12 cellular contexts compared by ENCODE assay signal in the genomic region with DNA sequence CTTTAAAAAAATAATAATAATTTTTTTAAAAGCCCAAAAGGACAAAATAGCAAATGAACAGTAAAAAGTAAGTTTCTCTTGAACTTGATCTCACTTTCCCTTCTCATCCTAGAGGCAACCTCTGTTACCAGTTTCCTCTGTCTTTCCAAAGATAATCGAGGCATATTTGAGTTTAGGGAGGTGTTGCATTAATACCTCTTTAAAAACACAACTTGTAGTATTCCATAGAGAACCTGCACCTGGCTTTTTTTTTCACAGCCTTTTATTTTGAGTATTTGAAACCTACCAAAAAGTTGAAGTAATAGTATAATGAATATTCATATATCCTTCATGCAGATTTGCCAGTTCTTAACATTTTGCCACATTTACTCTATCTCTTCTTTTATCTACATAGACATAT. TPM values are rescaled to one million over a fixed set of nuclear protein-coding genes. Genes with fewer than 3 reads are reported as not detected.
A peak's percentile ranks its signal among the peaks of the same experiment; 100 is the strongest.
DNase-seq lines count a peak whose midpoint lies in the region; ATAC-seq and TF ChIP-seq lines count a peak whose summit lies in the region.
"Had no signal": no experiment of that assay in that cellular context is flagged by ENCODE, and none has a peak within 500 bp of the region (broad histone marks: within the 10 kb centered on the region; RNA-seq: fewer than 3 reads in every experiment).

No MANE protein-coding gene starts in this region.

- CTCF ChIA-PET in activated CD8-positive, alpha-beta T cell treated with anti-CD3 and anti-CD28 coated beads for 36 hours (lab: Charles Lee) = interaction anchor here (2.3 to 30.3 kb wide), 3 partner anchors 2 to 156 kb away, joined by 9 to 1327 read pairs (median 1327); a partner anchor contains a TSS
- CTCF ChIA-PET in PC-9 (lab: Charles Lee) = no interaction called here

- H2AFZ ChIP-seq in ACC112 (ENCODE audit: low read length, unreplicated experiment) = no peak overlapping the region
- H2AFZ ChIP-seq in PC-9 = no peak overlapping the region
- H2AFZ ChIP-seq: parathyroid adenoma had no signal

- peak overlapping the region; percentile 83 for H3K27ac Mint-ChIP-seq in activated CD8-positive, alpha-beta T cell treated with anti-CD3 and anti-CD28 coated beads for 36 hours

- H3K27me3 ChIP-seq in ACC112 (ENCODE audit: insufficient read depth, low read length) (no peaks in the 10 kb centered on the region), muscle layer of colon (ENCODE audit: control insufficient read depth in 1 of 2, insufficient read depth in 2 of 2, low read length in 2 of 2) (no peaks in the 10 kb centered on the region), PC-9 (ENCODE audit: insufficient read depth, low read depth) (no peaks in the 10 kb centered on the region)

- no TSS peak for BruUV-seq in PC-9 (replicated peaks; lab: Mats Ljungman, UMichigan)

- H3K79me2 ChIP-seq in ACC112 (ENCODE audit: control insufficient read depth, insufficient read depth, low read length, unreplicated experiment) = peaks cover 84% of the 10 kb centered on the region
- H3K79me2 ChIP-seq in PC-9 (ENCODE audit: low read depth) = peaks cover 41% of the 10 kb centered on the region

- no peak overlapping the region for H3K4me2 ChIP-seq in PC-9

- no peaks in the 10 kb centered on the region for H3K9me2 ChIP-seq in PC-9 (ENCODE audit: insufficient read depth)

- H3K9me3 ChIP-seq in muscle layer of colon (ENCODE audit: low read length) = no peaks in the 10 kb centered on the region
- no peaks in the 10 kb centered on the region for H3K9me3 ChIP-seq in PC-9 (ENCODE audit: insufficient read depth, low read depth)
- H3K9me3 ChIP-seq: thoracic aorta had no signal

- H3K27me3 Mint-ChIP-seq in activated CD8-positive, alpha-beta T cell treated with anti-CD3 and anti-CD28 coated beads for 36 hours = no peaks in the 10 kb centered on the region

- no peaks in the 10 kb centered on the region for H3F3A ChIP-seq in PC-9 (ENCODE audit: insufficient read depth, low read depth)

- H3K4me1 ChIP-seq in ACC112 (ENCODE audit: control insufficient read depth, insufficient read depth, low read length, unreplicated experiment) (peaks cover 52% of the 10 kb centered on the region), muscle layer of colon (ENCODE audit: insufficient read depth, low read length) (peaks cover 54% of the 10 kb centered on the region), PC-9 (replicated peaks; ENCODE audit: insufficient read depth) (peaks cover 15% of the 10 kb centered on the region)

- peaks cover 80% of the 10 kb centered on the region for H3K4me1 Mint-ChIP-seq in activated CD8-positive, alpha-beta T cell treated with anti-CD3 and anti-CD28 coated beads for 36 hours (ENCODE audit: low read depth)

- H3K36me3 Mint-ChIP-seq in activated CD8-positive, alpha-beta T cell treated with anti-CD3 and anti-CD28 coated beads for 36 hours (ENCODE audit: low read depth) = peaks cover 57% of the 10 kb centered on the region

- no peak for ATAC-seq in activated CD8-positive, alpha-beta T cell treated with anti-CD3 and anti-CD28 coated beads for 36 hours
- ATAC-seq in GM21381 (IDR thresholded peaks at IDR 0.05; ENCODE audit: unreplicated experiment) (no peak), GM18517 (IDR thresholded peaks at IDR 0.05; ENCODE audit: unreplicated experiment) (no peak), GM18909 (IDR thresholded peaks at IDR 0.05; ENCODE audit: poor library complexity, unreplicated experiment) (no peak)
- ATAC-seq: left colon had no signal

- peak overlapping the region; percentile 75 for H3K27ac ChIP-seq in ACC112 (ENCODE audit: low read depth, low read length)
- peak overlapping the region; percentile 23 for H3K27ac ChIP-seq in muscle layer of colon (ENCODE audit: low read depth, low read length)
- H3K27ac ChIP-seq in PC-9 = no peak overlapping the region
- H3K27ac ChIP-seq: parathyroid adenoma had no signal

- POLR2A ChIA-PET in activated CD8-positive, alpha-beta T cell treated with anti-CD3 and anti-CD28 coated beads for 36 hours (lab: Charles Lee) = interaction anchor here (1.5 to 16.0 kb wide), 2 partner anchors 8 to 13 kb away, joined by 8 to 410 read pairs; a partner anchor contains a TSS
- POLR2A ChIA-PET in PC-9 (lab: Charles Lee; ENCODE audit: unreplicated experiment) = no interaction called here

- H4K20me1 ChIP-seq in PC-9 (ENCODE audit: insufficient read depth) = peaks cover 44% of the 10 kb centered on the region

- H3K4me3 ChIP-seq in ACC112 (ENCODE audit: low read depth, low read length) (no peak overlapping the region), GM12865 (ENCODE audit: low read depth, low read length) (peak overlapping the region; percentile 98), muscle layer of colon (ENCODE audit: low read depth in 1 of 2, low read length in 2 of 2) (no peak overlapping the region), PC-9 (no peak overlapping the region)

- intact Hi-C loops in activated CD8-positive, alpha-beta T cell treated with anti-CD3 and anti-CD28 coated beads for 36 hours (cut with micrococcal nuclease) = no loop called here
- intact Hi-C loops in PC-9 (cut with micrococcal nuclease; ENCODE audit: unreplicated experiment) = no loop called here

- H3K9me3 Mint-ChIP-seq in activated CD8-positive, alpha-beta T cell treated with anti-CD3 and anti-CD28 coated beads for 36 hours = no peaks in the 10 kb centered on the region

- TF ChIP-seq CTCF in GM12865 (IDR thresholded peaks at IDR 0.05; ENCODE audit: insufficient read depth, low read depth, low read length, missing control alignments) (no peak), PC-9 (conservative IDR thresholded peaks at IDR 0.05) (no peak)
- TF ChIP-seq CTCF in activated CD8-positive, alpha-beta T cell treated with anti-CD3 and anti-CD28 coated beads for 36 hours (IDR thresholded peaks at IDR 0.05) = no peak

- H3K9ac ChIP-seq in muscle layer of colon (ENCODE audit: low read length) = no peak overlapping the region
- H3K9ac ChIP-seq: parathyroid adenoma had no signal

- no peaks in the 10 kb centered on the region for H3K36me3 ChIP-seq in ACC112 (ENCODE audit: insufficient read depth, low read length)
- peaks cover 6% of the 10 kb centered on the region for H3K36me3 ChIP-seq in muscle layer of colon (ENCODE audit: insufficient read depth, low read length)
- peaks cover 6% of the 10 kb centered on the region for H3K36me3 ChIP-seq in PC-9 (ENCODE audit: low read depth)
- H3K36me3 ChIP-seq: thoracic aorta had no signal

- no peak for DNase-seq in GM12865 (ENCODE audit: low read depth)
- no peak for DNase-seq in activated CD8-positive, alpha-beta T cell treated with anti-CD3 and anti-CD28 coated beads for 36 hours
- no peak for DNase-seq in PC-9
- DNase-seq: NCI-H1436 treated with DMSO at 0.1 percent for 48 hours had no signal

- H3K4me3 Mint-ChIP-seq in activated CD8-positive, alpha-beta T cell treated with anti-CD3 and anti-CD28 coated beads for 36 hours = peak overlapping the region; percentile 98

RNA-seq across cellular contexts. Expression of a gene that starts 9.1 kb away (rescaled TPM):
- total RNA-seq in activated CD8-positive, alpha-beta T cell treated with anti-CD3 and anti-CD28 coated beads for 36 hours = 100 to 1,000 TPM; 254 to 260 TPM
- total RNA-seq in PC-9 (2021) = 78.3 TPM in 2 replicates

RNA-seq across cellular contexts. Expression of a gene that starts 21.6 kb away (rescaled TPM):
- total RNA-seq in activated CD8-positive, alpha-beta T cell treated with anti-CD3 and anti-CD28 coated beads for 36 hours = under 1 TPM in 1 of 2 experiments, not detected in 1; 0.11 TPM
- total RNA-seq in PC-9 (2021) = not detected in 2 replicates
- total RNA-seq: thoracic aorta had no signal

RNA-seq across cellular contexts. Expression of a gene that starts 35.4 kb away (rescaled TPM):
- total RNA-seq in activated CD8-positive, alpha-beta T cell treated with anti-CD3 and anti-CD28 coated beads for 36 hours = under 1 TPM in 1 of 2 experiments, not detected in 1; 0.11 TPM
- not detected in 2 replicates for total RNA-seq in PC-9 (2021)
- total RNA-seq: thoracic aorta had no signal

RNA-seq across cellular contexts. Expression of a gene that starts 42.4 kb away (rescaled TPM):
- total RNA-seq in activated CD8-positive, alpha-beta T cell treated with anti-CD3 and anti-CD28 coated beads for 36 hours = not detected
- not detected in 2 replicates for total RNA-seq in PC-9 (2021)
- total RNA-seq: left colon, thoracic aorta had no signal

RNA-seq across cellular contexts. Expression of a gene that starts 51.9 kb away (rescaled TPM):
- total RNA-seq in activated CD8-positive, alpha-beta T cell treated with anti-CD3 and anti-CD28 coated beads for 36 hours = 10 to 100 TPM; 45.9 to 49.3 TPM
- total RNA-seq in PC-9 (2021) = 30.2 and 46.6 TPM in 2 replicates
